27 cellular contexts compared by ENCODE assay signal in the genomic region with DNA sequence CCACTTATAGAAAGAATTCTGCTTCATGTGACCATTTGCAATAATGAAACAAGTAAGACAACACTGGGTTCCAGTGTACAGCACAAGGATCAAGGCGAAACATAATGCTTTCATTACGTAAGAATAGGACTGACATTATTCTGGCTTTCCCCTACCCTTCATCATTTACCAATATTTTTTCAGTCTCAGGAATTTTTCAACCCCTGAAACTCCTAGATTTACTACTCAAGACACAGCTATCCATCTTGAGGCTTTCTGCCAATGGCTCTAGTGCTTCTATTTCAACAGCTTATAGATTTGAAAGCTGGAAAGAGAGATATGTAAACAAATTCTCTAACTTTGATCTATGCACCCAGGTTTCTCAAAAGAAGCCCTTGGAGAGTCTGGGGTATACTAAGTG. TPM values are rescaled to one million over a fixed set of nuclear protein-coding genes. Genes with fewer than 3 reads are reported as not detected.
"Had no signal": no experiment of that assay in that cellular context is flagged by ENCODE, and none has a peak within 500 bp of the region (broad histone marks: within the 10 kb centered on the region; RNA-seq: fewer than 3 reads in every experiment).

No MANE protein-coding gene starts in this region.

- H3K36me3 Mint-ChIP-seq: immature natural killer cell; natural killer cell treated with Interleukin-12 subunit alpha and Interleukin-12 subunit beta and Interleukin-15 and Interleukin-18, amount 100 ng/mL, for 72 hours had no signal

- H3K9me3 ChIP-seq: left ventricle myocardium inferior, mucosa of descending colon, pancreas, prostate gland, stomach, testis, thyroid gland, transverse colon, upper lobe of right lung had no signal

- H3K27ac ChIP-seq: left ventricle myocardium inferior, pancreas, prostate gland, skin epidermis, stomach, testis, thyroid gland, transverse colon, upper lobe of right lung had no signal

- H3K4me1 Mint-ChIP-seq: immature natural killer cell had no signal

- H3K36me3 ChIP-seq: prostate gland, thyroid gland, transverse colon, upper lobe of right lung had no signal

- ATAC-seq: mucosa of descending colon; naive thymus-derived CD4-positive, alpha-beta T cell; natural killer cell treated with Interleukin-12 subunit alpha and Interleukin-12 subunit beta and Interleukin-15 and Interleukin-18, amount 100 ng/mL, for 72 hours; pancreas; right cardiac atrium; sciatic nerve; stimulated activated naive B cell treated with anti-CD40 and anti-IgM and Interleukin-4, amounts not matched to agents 10 μg/mL and 1 μg/mL and 100 μg/mL, for 72 hours; stimulated activated naive CD8-positive, alpha-beta T cell treated with anti-CD3 and anti-CD28 coated beads, Interleukin-15, Interleukin-2, amounts not matched to agents 100 U/mL and 50 U/mL, for 24 hours; upper lobe of right lung had no signal

- H3K4me3 Mint-ChIP-seq: immature natural killer cell; naive thymus-derived CD4-positive, alpha-beta T cell; natural killer cell treated with Interleukin-12 subunit alpha and Interleukin-12 subunit beta and Interleukin-15 and Interleukin-18, amount 100 ng/mL, for 72 hours; stimulated activated naive B cell treated with anti-CD40 and anti-IgM and Interleukin-4, amounts not matched to agents 10 μg/mL and 1 μg/mL and 100 μg/mL, for 72 hours had no signal

- H3K27ac Mint-ChIP-seq: immature natural killer cell; naive thymus-derived CD4-positive, alpha-beta T cell; natural killer cell treated with Interleukin-12 subunit alpha and Interleukin-12 subunit beta and Interleukin-15 and Interleukin-18, amount 100 ng/mL, for 72 hours had no signal

- H3K4me3 ChIP-seq: left ventricle myocardium inferior, lung, mucosa of descending colon, pancreas, prostate gland, skin epidermis, stomach, testis, thyroid gland, transverse colon, upper lobe of right lung had no signal

- DNase-seq: hypothalamus; immature natural killer cell; left ventricle myocardium inferior; mesendoderm; midbrain; mucosa of descending colon; naive thymus-derived CD4-positive, alpha-beta T cell; pancreas; posterior cingulate gyrus; retina; right cardiac atrium; stimulated activated CD4-positive, alpha-beta T cell treated with anti-CD3 and anti-CD28 coated beads, Interleukin-12 subunit alpha, Interleukin-12 subunit beta, amount 100 ng/mL, for 4 hours; stimulated activated CD4-positive, alpha-beta T cell treated with anti-CD3 and anti-CD28 coated beads, Interleukin-15, amount 100 ng/mL, for 24 hours; stimulated activated CD4-positive, alpha-beta T cell treated with anti-CD3 and anti-CD28 coated beads, Interleukin-2, amount 100 ng/mL, for 24 hours; stimulated activated CD4-positive, alpha-beta T cell treated with anti-CD3 and anti-CD28 coated beads, Interleukin-4, amount 100 ng/mL, for 1 hour; stimulated activated naive B cell treated with anti-CD40 and anti-IgM and Interleukin-4, amounts not matched to agents 10 μg/mL and 1 μg/mL and 100 μg/mL, for 72 hours; stimulated activated naive CD8-positive, alpha-beta T cell treated with anti-CD3 and anti-CD28 coated beads, Interleukin-15, Interleukin-2, amounts not matched to agents 100 U/mL and 50 U/mL, for 24 hours; stomach; testis; thyroid gland; transverse colon; upper lobe of right lung had no signal

- H3K27me3 ChIP-seq: pancreas, stomach, testis, thyroid gland, transverse colon, upper lobe of right lung had no signal

- H3K4me1 ChIP-seq: pancreas, prostate gland, testis, thyroid gland, upper lobe of right lung had no signal

RNA-seq across cellular contexts. Expression of a gene that starts 48.4 kb away (rescaled TPM):
- total RNA-seq: natural killer cell treated with Interleukin-12 subunit alpha and Interleukin-12 subunit beta and Interleukin-15 and Interleukin-18, amount 100 ng/mL, for 72 hours had no signal
